ENCODE assay signal across 8 cellular contexts in the genomic region with DNA sequence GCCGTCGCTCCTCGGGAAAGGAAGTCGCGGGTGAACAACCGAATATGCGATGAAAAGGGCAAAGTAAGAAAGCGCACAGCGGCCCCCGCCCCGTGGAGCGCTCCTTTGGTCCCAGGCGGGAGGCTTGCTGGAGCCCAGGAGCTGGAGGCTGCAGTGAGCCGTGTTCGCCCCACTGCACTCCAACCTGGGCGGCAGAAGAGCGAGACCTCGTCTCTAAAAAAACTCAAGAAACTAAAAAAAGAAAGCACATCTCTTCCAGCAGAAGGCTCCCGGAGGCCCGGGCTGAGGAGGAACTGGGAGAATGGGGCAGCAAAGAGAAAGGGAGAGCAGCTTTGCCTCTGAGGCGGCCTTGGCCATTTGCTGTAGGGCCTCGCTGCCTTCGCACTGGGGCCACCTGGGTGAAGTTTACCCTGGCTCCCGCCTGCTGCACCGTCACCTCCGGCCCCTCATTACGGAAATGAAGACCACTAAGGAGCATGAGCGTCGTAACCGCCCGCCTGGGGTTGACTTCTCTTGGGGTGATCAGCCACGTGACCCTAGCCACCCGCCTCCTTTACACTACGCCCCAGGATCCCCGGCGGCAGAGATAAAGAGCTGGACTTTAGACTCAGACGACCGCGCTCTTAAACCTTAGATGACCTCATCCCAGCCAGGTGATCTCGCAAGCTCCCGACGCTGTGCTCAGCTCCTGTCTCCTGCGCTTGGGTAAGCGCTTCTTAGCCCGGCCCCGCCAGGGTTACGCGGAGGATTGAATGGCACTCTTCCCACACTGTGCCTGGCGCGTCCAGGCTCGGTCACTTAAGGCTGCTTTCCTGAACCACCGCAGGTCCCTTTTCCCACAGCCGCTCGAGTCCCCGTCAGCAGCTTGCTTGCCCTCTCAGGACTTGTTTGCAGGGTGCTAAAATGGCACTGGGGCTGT.
DNase-seq lines count a peak whose midpoint lies in the region; ATAC-seq, FAIRE-seq and TF ChIP-seq lines count a peak whose summit lies in the region.

No MANE protein-coding gene starts in this region.

- H3K9ac ChIP-seq in endodermal cell (ENCODE audit: extremely low read depth, low read length, poor library complexity, severe bottlenecking): no peak overlapping the region

- peak overlapping the region; percentile 52 for H3K4me3 Mint-ChIP-seq in endodermal cell

- peaks cover 11% of the 10 kb centered on the region for H3K4me1 Mint-ChIP-seq in endodermal cell

- peak; percentile 80 for FAIRE-seq in GM12891 (lab: Jason Lieb, UNC)

- DNase-seq in GM12891 (ENCODE audit: insufficient read length, low spot score) (peak; percentile 41), SW480 (ENCODE audit: low spot score) (peak; percentile 95), endodermal cell (peak; percentile 89), mucosa of descending colon (peak; percentile 78 to 85 (median 82)), upper lobe of left lung (peak; percentile 70 to 83), OCI-M1 (lab: John Stamatoyannopoulos, UW) (no peak), lower leg skin (ENCODE audit: low spot score in 2 of 2) (no peak)

- intact Hi-C loops in mucosa of descending colon (cut with DNase I, micrococcal nuclease): no loop called here
- intact Hi-C loops in lower leg skin (cut with DNase I; ENCODE audit: low total_unique reads): no loop called here

- H3K9me3 ChIP-seq in endodermal cell (ENCODE audit: control insufficient read depth, low read length) (peaks cover 45% of the 10 kb centered on the region), mucosa of descending colon (no peaks in the 10 kb centered on the region), upper lobe of left lung (no peaks in the 10 kb centered on the region)

- H3K27me3 ChIP-seq in endodermal cell (ENCODE audit: control insufficient read depth, insufficient read depth, low read length, poor library complexity, severe bottlenecking) (no peaks in the 10 kb centered on the region), upper lobe of left lung (no peaks in the 10 kb centered on the region)

- H3K27ac ChIP-seq in endodermal cell (ENCODE audit: low read depth, low read length) (no peak overlapping the region), upper lobe of left lung (no peak overlapping the region)

- H3K27ac Mint-ChIP-seq in endodermal cell: peak overlapping the region; percentile 84

- WGBS in endodermal cell (ENCODE audit: insufficient coverage in 1 of 2, insufficient read length in 1 of 2), 2 experiments: 81 to 83% methylated on average over 40 to 55 of the region's 55 CpGs
- WGBS in upper lobe of left lung, 2 donors: 30 to 31% methylated on average over 39 to 55 of the region's 55 CpGs
- WGBS in lower leg skin, 2 donors: 27 to 30% methylated on average over 53 to 55 of the region's 55 CpGs

- H3K4me3 ChIP-seq in endodermal cell (ENCODE audit: low read length): no peak overlapping the region
- no peak overlapping the region for H3K4me3 ChIP-seq in mucosa of descending colon
- peak overlapping the region in 3 of 4 donors; percentile 14 to 44 (median 36) for H3K4me3 ChIP-seq in upper lobe of left lung
- H3K4me3 ChIP-seq in lower leg skin (ENCODE audit: low read depth, poor library complexity, severe bottlenecking): no peak overlapping the region

- H3K9me3 Mint-ChIP-seq in endodermal cell: peaks cover 45% of the 10 kb centered on the region

- H3K36me3 Mint-ChIP-seq in endodermal cell (ENCODE audit: low read depth): no peaks in the 10 kb centered on the region

- H3K4me1 ChIP-seq in endodermal cell (ENCODE audit: control insufficient read depth, insufficient read depth, low read length) (no peaks in the 10 kb centered on the region), mucosa of descending colon (ENCODE audit: low read depth) (peaks cover 16% of the 10 kb centered on the region), upper lobe of left lung (peaks cover 7 to 12% (median 9%) of the 10 kb centered on the region in 4 donors)

- peaks cover 22% of the 10 kb centered on the region for H3K27me3 Mint-ChIP-seq in endodermal cell (ENCODE audit: insufficient read depth)

- TF ChIP-seq CTCF in endodermal cell (conservative IDR thresholded peaks at IDR 0.05) (no peak), mucosa of descending colon (IDR thresholded peaks at IDR 0.05) (no peak), upper lobe of left lung (IDR thresholded peaks at IDR 0.05) (no peak), lower leg skin (IDR thresholded peaks at IDR 0.05) (no peak)

- TF ChIP-seq EP300 in upper lobe of left lung (IDR thresholded peaks at IDR 0.05): no peak

- H3K36me3 ChIP-seq in endodermal cell (ENCODE audit: control insufficient read depth, insufficient read depth, low read length) (no peaks in the 10 kb centered on the region), mucosa of descending colon (ENCODE audit: low read depth) (no peaks in the 10 kb centered on the region), upper lobe of left lung (no peaks in the 10 kb centered on the region)

- TF ChIP-seq POLR2A in GM12891 (IDR thresholded peaks at IDR 0.05; ENCODE audit: low read depth, low read length) (no peak), upper lobe of left lung (IDR thresholded peaks at IDR 0.05) (no peak), lower leg skin (IDR thresholded peaks at IDR 0.05) (no peak)

- ATAC-seq in GM21723 (IDR thresholded peaks at IDR 0.05; ENCODE audit: unreplicated experiment) (peak; percentile 81), mucosa of descending colon (peak; percentile 97), upper lobe of left lung (ENCODE audit: low FRiP score in 2 of 2) (peak; percentile 78 to 86)

TF ChIP-seq in GM12891, 5 proteins besides CTCF, POLR2A, EP300 and RAD21:
- no peak for TF ChIP-seq POU2F2 (IDR thresholded peaks at IDR 0.05; ENCODE audit: low read depth, low read length)
- no peak for TF ChIP-seq TAF1 (IDR thresholded peaks at IDR 0.05; ENCODE audit: low read depth, low read length)
- TF ChIP-seq POLR2AphosphoS5 (IDR thresholded peaks at IDR 0.05; ENCODE audit: low read depth, low read length): no peak
- no peak for TF ChIP-seq SPI1 (IDR thresholded peaks at IDR 0.05; ENCODE audit: low read depth, low read length)
- TF ChIP-seq PAX5 (IDR thresholded peaks at IDR 0.05; ENCODE audit: insufficient read depth, low read length, severe bottlenecking): no peak

Comparison
In these comparisons a context has a peak if more than half of its experiments do, and no peak if none do; other contexts are left out.
1. DNase-seq: peak in GM12891 (single experiment), SW480 (single experiment), endodermal cell (single experiment), mucosa of descending colon (3 of 3) and upper lobe of left lung (2 of 2); none in OCI-M1 (single experiment) and lower leg skin (0 of 2).
2. H3K4me3 ChIP-seq: peak in upper lobe of left lung (3 of 4); none in endodermal cell (single experiment), mucosa of descending colon (single experiment) and lower leg skin (single experiment).
3. Peak in every context shown above with its lines, with median percentiles within 50 percentile points of each other: ATAC-seq.